7 cellular contexts compared by ENCODE assay signal in the genomic region with DNA sequence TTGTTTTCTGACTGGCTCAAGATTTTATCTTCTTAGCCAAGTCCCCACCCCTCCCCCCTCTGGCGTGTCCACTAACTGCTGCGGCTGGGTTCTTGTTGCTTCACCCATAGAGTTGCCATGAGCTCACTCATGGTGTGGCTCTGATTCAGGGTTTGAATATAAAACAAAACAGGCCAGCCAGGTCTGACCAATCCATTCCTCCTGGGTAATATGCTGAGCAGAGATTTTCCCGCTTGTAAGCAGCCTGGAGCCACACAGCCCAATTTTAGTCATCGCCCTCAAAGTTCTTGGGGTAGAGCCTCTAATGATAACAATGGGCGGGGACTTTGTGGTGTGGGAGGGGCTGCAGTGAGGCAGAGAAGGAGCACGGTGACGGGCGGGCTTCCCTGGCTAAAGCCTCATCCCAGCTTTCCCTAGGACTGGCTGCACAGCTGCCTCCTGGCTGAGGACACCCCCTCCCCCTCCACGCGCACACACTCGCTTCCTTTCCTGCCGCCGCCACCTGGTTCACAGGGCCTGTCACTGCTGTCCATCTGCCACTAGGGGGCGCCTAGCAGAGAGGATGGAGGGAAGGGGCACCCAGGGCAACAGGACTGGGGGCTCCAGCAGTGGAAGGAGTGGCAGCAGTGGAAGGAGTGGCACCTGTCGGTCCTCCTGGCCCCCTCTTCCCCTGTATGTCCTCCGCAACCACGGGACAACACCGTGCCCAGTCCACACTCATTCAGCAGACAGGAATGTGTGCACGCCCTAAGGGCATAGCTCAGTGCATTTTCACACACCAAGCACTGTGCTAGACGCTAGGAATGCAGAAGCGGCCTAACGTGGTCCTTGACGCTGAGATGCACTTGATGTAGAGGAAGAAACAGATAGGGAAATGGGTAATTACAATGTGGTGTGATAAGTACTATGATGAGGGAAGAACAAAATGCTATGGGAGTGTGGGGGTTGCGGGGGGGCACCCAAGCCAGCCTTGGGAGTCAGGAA. TPM values are rescaled to one million over a fixed set of nuclear protein-coding genes. Genes with fewer than 3 reads are reported as not detected.
A peak's percentile ranks its signal among the peaks of the same experiment; 100 is the strongest.
DNase-seq lines count a peak whose midpoint lies in the region; ATAC-seq and TF ChIP-seq lines count a peak whose summit lies in the region.

No MANE protein-coding gene starts in this region.

- peak overlapping the region; percentile 23 for H3K4me2 ChIP-seq in fibroblast of lung (ENCODE audit: extremely low read depth, insufficient read depth, low read length)

- TF ChIP-seq CTCF in GM13977 (IDR thresholded peaks at IDR 0.05; ENCODE audit: extremely low read depth, insufficient read depth, missing control alignments) (peak; percentile 89), fibroblast of lung (conservative IDR thresholded peaks at IDR 0.05 in 1 of 2, IDR thresholded peaks at IDR 0.05 in 1 of 2; ENCODE audit: low read depth in 1 of 2, low read length in 2 of 2) (peak; percentile 46 to 67)

- H3K36me3 ChIP-seq in NT2/D1 (ENCODE audit: insufficient read depth, insufficient read length, low read length) = peaks cover 19% of the 10 kb centered on the region
- no peaks in the 10 kb centered on the region for H3K36me3 ChIP-seq in fibroblast of lung (ENCODE audit: control insufficient read depth, insufficient read depth, low read length)
- peaks cover 0 to 2% of the 10 kb centered on the region in 2 donors for H3K36me3 ChIP-seq in aorta (ENCODE audit: control insufficient read depth in 1 of 2, insufficient read depth in 2 of 2, low read length in 1 of 2)

- in situ Hi-C loops in GM13977 (cut with MboI; ENCODE audit: low pct_unique_long_range_greater_than_20kb, low sequenced_read_pairs, unreplicated experiment) = loop anchor here (5.0 kb wide), 1 partner anchor 122 kb away; a partner anchor contains a TSS

- ATAC-seq in HG02840 (IDR thresholded peaks at IDR 0.05; ENCODE audit: low FRiP score, unreplicated experiment) (peak; percentile 53), aorta (ENCODE audit: low FRiP score) (peak; percentile 77)

- H3K27ac ChIP-seq in fibroblast of lung (ENCODE audit: insufficient read depth, low read length) = peak overlapping the region; percentile 75
- H3K27ac ChIP-seq in aorta (ENCODE audit: low read depth in 1 of 2, low read length in 2 of 2) = no peak overlapping the region

- H3K27me3 ChIP-seq in NT2/D1 (ENCODE audit: insufficient read depth, insufficient read length) (no peaks in the 10 kb centered on the region), fibroblast of lung (ENCODE audit: control insufficient read depth, insufficient read depth, low read length) (no peaks in the 10 kb centered on the region), aorta (ENCODE audit: control insufficient read depth in 1 of 2, insufficient read depth in 2 of 2, low read length in 1 of 2) (no peaks in the 10 kb centered on the region)

- WGBS in aorta, 2 donors = 23 to 29% methylated on average over 22 to 24 of the region's 24 CpGs

- no peaks in the 10 kb centered on the region for H3K79me2 ChIP-seq in fibroblast of lung (ENCODE audit: control insufficient read depth, insufficient read depth, low read length)

- no peaks in the 10 kb centered on the region for H3K9me3 ChIP-seq in NT2/D1 (ENCODE audit: insufficient read depth, low read length)
- H3K9me3 ChIP-seq in fibroblast of lung (ENCODE audit: control insufficient read depth, insufficient read depth, low read depth, low read length) = no peaks in the 10 kb centered on the region
- no peaks in the 10 kb centered on the region for H3K9me3 ChIP-seq in aorta (ENCODE audit: control insufficient read depth, low read length)

- H4K20me1 ChIP-seq in fibroblast of lung (ENCODE audit: control insufficient read depth, extremely low read depth, insufficient read depth, low read length) = no peaks in the 10 kb centered on the region

- intact Hi-C loops in aorta (cut with DNase I) = loop anchor here (5.0 to 10.0 kb wide), 3 partner anchors 62 to 240 kb away; a partner anchor contains a TSS

- peaks cover 7% of the 10 kb centered on the region for H3K4me1 ChIP-seq in NT2/D1 (ENCODE audit: insufficient read depth, insufficient read length)
- H3K4me1 ChIP-seq in fibroblast of lung (ENCODE audit: control insufficient read depth, extremely low read depth, insufficient read depth, low read length) = peaks cover 3% of the 10 kb centered on the region
- H3K4me1 ChIP-seq in aorta (ENCODE audit: control insufficient read depth in 1 of 2, insufficient read depth in 2 of 2, low read length in 2 of 2) = no peaks in the 10 kb centered on the region

- H2AFZ ChIP-seq in fibroblast of lung (ENCODE audit: low read length) = no peak overlapping the region

- H3K4me3 ChIP-seq in NT2/D1 (ENCODE audit: insufficient read length, low read depth) (no peak overlapping the region), fibroblast of lung (replicated peaks in 1 of 4; ENCODE audit: control extremely low read depth in 1 of 4, insufficient read depth in 1 of 4, low read depth in 3 of 4, low read length in 4 of 4) (no peak overlapping the region), aorta (ENCODE audit: low read length in 2 of 2) (no peak overlapping the region)

- H3K9ac ChIP-seq in NT2/D1 (ENCODE audit: insufficient read length, low read depth) (no peak overlapping the region), fibroblast of lung (ENCODE audit: insufficient read depth, low read length) (no peak overlapping the region)

- DNase-seq in GM13977 (ENCODE audit: low spot score) (peak; percentile 44), NT2/D1 (ENCODE audit: low read depth, low spot score) (peak; percentile 71), fibroblast of lung (ENCODE audit: low read depth in 2 of 2) (peak; percentile 91 to 94), non-pigmented ciliary epithelial cell (ENCODE audit: low read depth) (peak; percentile 76), aorta (peak; percentile 77 to 87)
- DNase-seq in activated T-cell treated with anti-CD3 and anti-CD28 coated beads, Interleukin-2, amount 50 U/mL, for 48 hours = peak; percentile 80 to 84

RNA-seq across cellular contexts. Expression of a gene that starts 26.8 kb away (rescaled TPM):
- total RNA-seq in fibroblast of lung (14.4 and 17.0 TPM in 2 replicates), aorta (10 to 100 TPM; 23.8 to 29.2 TPM)
- polyA plus RNA-seq in fibroblast of lung (56.8 and 104 TPM in 2 replicates), aorta (10 to 100 TPM; 20.7 to 24.9 TPM)
- 44.9 and 76.6 TPM in 2 replicates for polyA plus RNA-seq in fibroblast of lung (2012)
- 34.6 and 42.2 TPM in 2 replicates for polyA minus RNA-seq in fibroblast of lung (ENCODE audit: low replicate concordance)
